Comparison of ENCODE assay signal across 26 cellular contexts in the genomic region with DNA sequence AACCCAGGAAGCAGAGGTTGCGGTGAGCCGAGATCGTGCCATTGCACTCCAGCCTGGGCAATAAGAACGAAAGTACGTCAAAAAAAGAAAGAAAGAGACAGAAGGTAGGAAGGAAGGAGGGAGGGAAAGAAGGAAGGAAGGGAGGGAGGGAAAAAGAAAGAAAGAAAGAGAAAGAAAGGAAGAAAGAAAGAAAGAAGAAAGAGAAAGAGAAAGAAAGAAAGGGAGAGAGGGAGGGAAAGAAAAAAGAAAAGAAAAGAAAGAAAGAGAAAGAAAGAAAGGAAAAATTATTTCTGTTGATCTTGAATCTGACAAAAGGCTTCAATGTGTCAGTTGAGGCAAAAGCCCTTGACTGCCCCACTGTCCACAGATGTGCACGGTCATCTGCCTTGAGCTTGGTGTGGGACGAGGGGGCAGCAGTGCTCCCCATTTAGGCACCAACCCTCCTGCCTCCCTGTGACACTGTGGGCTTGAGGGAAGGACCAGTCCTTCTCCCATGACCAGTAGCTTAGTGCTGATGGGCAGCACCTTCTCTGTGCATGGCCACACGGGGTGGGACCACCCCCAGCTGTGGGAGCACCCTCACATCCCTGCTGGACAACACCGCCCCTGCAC. TPM values are rescaled to one million over a fixed set of nuclear protein-coding genes. Genes with fewer than 3 reads are reported as not detected.
"Had no signal": no experiment of that assay in that cellular context is flagged by ENCODE, and none has a peak within 500 bp of the region (broad histone marks: within the 10 kb centered on the region; RNA-seq: fewer than 3 reads in every experiment).

No MANE protein-coding gene starts in this region.

- H3K4me1 ChIP-seq: ascending aorta, body of pancreas had no signal

- H3K27ac ChIP-seq: ascending aorta, body of pancreas had no signal

- DNase-seq: activated B cell treated with CpG ODN at 0.5 μM for 24 hours; activated CD4-positive, alpha-beta memory T cell treated with anti-CD3 and anti-CD28 coated beads, Interleukin-2, amount 10 ng/mL, durations not matched to agents 7 days and 5 days; activated CD4-positive, alpha-beta T cell treated with anti-CD3 and anti-CD28 coated beads for 1 hour; activated CD4-positive, alpha-beta T cell treated with anti-CD3 and anti-CD28 coated beads, Interleukin-2, amount 50 U/mL, for 1 hour; activated naive CD4-positive, alpha-beta T cell treated with anti-CD3 and anti-CD28 coated beads, Interleukin-2, amount 50 U/mL, for 16 hours; activated T-cell treated with anti-CD3 and anti-CD28 coated beads, Interleukin-2, amount 50 U/mL, for 4 hours; amniotic stem cell; body of pancreas; central memory CD4-positive, alpha-beta T cell; Karpas-422; NCI-H1048; NCI-H146; NCI-H1930; NCI-H2171; NCI-H226; NCI-H526; NCI-H774; SIG-M5; T-helper 17 cell; T-helper 9 cell had no signal

- H3K27me3 ChIP-seq: ascending aorta, body of pancreas had no signal

- H3K9me3 Mint-ChIP-seq: activated B cell treated with CpG ODN at 0.5 μM for 24 hours; activated CD4-positive, alpha-beta memory T cell treated with anti-CD3 and anti-CD28 coated beads, Interleukin-2, amount 10 ng/mL, durations not matched to agents 7 days and 5 days; activated T-cell treated with anti-CD3 and anti-CD28 coated beads, Interleukin-2, amount 50 U/mL, for 4 hours had no signal

- H3K9me3 ChIP-seq: ascending aorta, body of pancreas had no signal

- H3K27ac Mint-ChIP-seq: activated B cell treated with CpG ODN at 0.5 μM for 24 hours; activated CD4-positive, alpha-beta memory T cell treated with anti-CD3 and anti-CD28 coated beads, Interleukin-2, amount 10 ng/mL, durations not matched to agents 7 days and 5 days; T-helper 17 cell had no signal

- ATAC-seq: activated T-cell treated with anti-CD3 and anti-CD28 coated beads, Interleukin-2, amount 50 U/mL, for 4 hours; body of pancreas; T-helper 17 cell had no signal

- H3K4me3 ChIP-seq: ascending aorta, body of pancreas had no signal

- H3K4me3 Mint-ChIP-seq: activated B cell treated with CpG ODN at 0.5 μM for 24 hours; activated CD4-positive, alpha-beta memory T cell treated with anti-CD3 and anti-CD28 coated beads, Interleukin-2, amount 10 ng/mL, durations not matched to agents 7 days and 5 days; activated T-cell treated with anti-CD3 and anti-CD28 coated beads, Interleukin-2, amount 50 U/mL, for 4 hours; T-helper 17 cell had no signal

- H3K27me3 Mint-ChIP-seq: activated B cell treated with CpG ODN at 0.5 μM for 24 hours; activated CD4-positive, alpha-beta memory T cell treated with anti-CD3 and anti-CD28 coated beads, Interleukin-2, amount 10 ng/mL, durations not matched to agents 7 days and 5 days had no signal

- H3K36me3 ChIP-seq: ascending aorta had no signal

- FAIRE-seq: bronchial epithelial cell had no signal

RNA-seq across cellular contexts. Expression of a gene that starts 33.6 kb away (rescaled TPM):
- total RNA-seq: ascending aorta, bronchial epithelial cell, chondrocyte, NCI-H460, OCI-LY7, RPMI7951 had no signal
